12 cellular contexts compared by ENCODE assay signal in the genomic region with DNA sequence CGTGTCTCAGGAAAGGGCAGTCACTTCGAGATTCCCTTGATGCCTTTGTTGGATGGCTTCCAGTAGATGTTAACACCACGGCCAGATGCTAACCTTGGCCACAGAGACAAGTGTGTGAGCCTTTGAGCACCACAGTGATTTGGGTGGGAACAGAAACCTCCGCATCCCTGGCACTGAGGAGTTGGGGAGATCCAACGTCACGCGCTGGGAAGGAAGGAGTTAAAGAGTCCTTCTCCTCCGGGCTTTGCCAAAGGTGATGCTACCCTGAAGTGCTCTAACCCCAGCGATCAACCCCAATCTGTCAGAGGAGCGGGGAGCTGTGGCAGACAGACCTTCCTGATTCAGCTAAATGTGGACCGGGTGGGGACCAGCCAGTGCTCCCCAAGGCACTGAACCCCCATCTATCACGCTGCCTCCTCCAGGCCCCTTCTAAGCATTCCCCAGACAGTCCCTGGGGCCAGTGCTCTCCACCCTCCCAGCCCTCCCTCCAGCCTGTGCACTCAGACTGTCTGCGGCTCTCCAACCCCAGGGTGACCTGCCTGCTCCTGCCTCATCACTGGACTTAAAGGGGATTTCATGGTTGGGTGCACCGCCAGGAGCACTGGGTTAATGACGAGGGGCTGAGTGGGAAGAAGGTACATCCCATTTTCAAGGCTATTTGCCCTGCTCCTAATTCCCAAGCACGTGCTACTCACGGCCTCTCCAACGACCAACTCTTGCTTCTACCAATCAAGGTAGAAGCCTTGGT. TPM values are rescaled to one million over a fixed set of nuclear protein-coding genes. Genes with fewer than 3 reads are reported as not detected.
DNase-seq lines count a peak whose midpoint lies in the region; ATAC-seq and TF ChIP-seq lines count a peak whose summit lies in the region.
"Had no signal": no experiment of that assay in that cellular context is flagged by ENCODE, and none has a peak within 500 bp of the region (broad histone marks: within the 10 kb centered on the region; RNA-seq: fewer than 3 reads in every experiment).

No MANE protein-coding gene starts in this region.

- no peaks in the 10 kb centered on the region for H3K9me3 ChIP-seq in hepatocyte (ENCODE audit: low read depth)
- H3K9me3 ChIP-seq: esophagus muscularis mucosa had no signal

- no peaks in the 10 kb centered on the region for H4K20me1 ChIP-seq in hepatocyte (ENCODE audit: insufficient read depth, poor library complexity, severe bottlenecking)

- in situ Hi-C loops in ACHN (cut with HindIII; ENCODE audit: low pct_ligation_motif_present, low pct_unique_long_range_greater_than_20kb, low sequenced_read_pairs), result no loop called here

- peaks cover 3% of the 10 kb centered on the region for H3K79me2 ChIP-seq in hepatocyte

- H3K27ac ChIP-seq in cingulate gyrus (ENCODE audit: low read depth, low read length), result peak overlapping the region; percentile 39
- H3K27ac ChIP-seq in hepatocyte, result no peak overlapping the region

- TF ChIP-seq CTCF in hepatocyte (IDR thresholded peaks at IDR 0.05; ENCODE audit: poor library complexity), result no peak

- ATAC-seq in GM19023 (IDR thresholded peaks at IDR 0.05; ENCODE audit: unreplicated experiment) (peak; percentile 1), HG03439 (IDR thresholded peaks at IDR 0.05; ENCODE audit: unreplicated experiment) (peak; percentile 11), Right ventricle myocardium superior (ENCODE audit: poor library complexity) (no peak)

- H3K4me2 ChIP-seq in hepatocyte, result no peak overlapping the region

- H3K9me2 ChIP-seq in hepatocyte (replicated peaks; ENCODE audit: insufficient read depth), result no peaks in the 10 kb centered on the region

- H3K27me3 ChIP-seq in hepatocyte, result peaks cover 8% of the 10 kb centered on the region
- H3K27me3 ChIP-seq: esophagus muscularis mucosa had no signal

- H3K36me3 ChIP-seq in hepatocyte (replicated peaks; ENCODE audit: insufficient read depth, low read depth), result no peaks in the 10 kb centered on the region
- H3K36me3 ChIP-seq: esophagus muscularis mucosa had no signal

- peaks cover 3% of the 10 kb centered on the region for H3K4me1 ChIP-seq in hepatocyte (ENCODE audit: insufficient read depth)

- no peak overlapping the region for H2AFZ ChIP-seq in hepatocyte

- DNase-seq in ACHN (peak; percentile 43), hepatocyte (ENCODE audit: low spot score) (no peak), NOMO-1 (lab: John Stamatoyannopoulos, UW; ENCODE audit: unreplicated experiment in 2 of 2) (no peak), Right ventricle myocardium superior (no peak), SHP77 (lab: John Stamatoyannopoulos, UW) (no peak)
- DNase-seq: islet precursor cell, NCI-H2081 treated with DMSO at 0.1 percent for 48 hours, occipital lobe had no signal

- H3K4me3 ChIP-seq in hepatocyte, result no peak overlapping the region
- H3K4me3 ChIP-seq: esophagus muscularis mucosa had no signal

- intact Hi-C loops in Right ventricle myocardium superior (cut with DNase I), result no loop called here

- WGBS in hepatocyte (ENCODE audit: low lambda C conversion rate, missing lambda C conversion rate), result 67% methylated on average over 18 of the region's 18 CpGs

RNA-seq across cellular contexts. Expression of gene ABR, which starts 3.2 kb away (rescaled TPM):
- total RNA-seq in hepatocyte, result 51.5 and 130 TPM in 2 replicates
- 26.8 and 29.5 TPM in 2 replicates for polyA plus RNA-seq in hepatocyte
- total RNA-seq in Right ventricle myocardium superior, result 128 TPM
